Comparison of ENCODE assay signal across 8 cellular contexts in the genomic region with DNA sequence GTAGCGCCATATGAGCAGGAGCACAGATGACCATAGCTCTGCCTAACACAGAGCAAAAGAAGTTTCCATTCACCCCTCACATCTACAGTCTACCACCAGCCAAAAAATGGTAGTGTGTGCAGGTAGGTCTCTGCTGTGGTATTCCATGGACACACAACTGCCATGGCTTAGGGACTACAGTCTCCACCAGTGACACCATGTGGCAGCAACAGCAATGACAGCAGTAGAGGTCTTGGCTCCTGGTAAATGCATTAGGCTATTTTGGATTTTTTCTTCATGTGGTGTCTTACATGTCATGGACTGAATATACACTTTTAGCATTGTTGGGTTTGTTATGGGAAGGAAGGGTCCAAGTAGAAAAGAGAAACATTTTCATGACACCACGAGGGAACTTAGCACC.
DNase-seq lines count a peak whose midpoint lies in the region; ATAC-seq and TF ChIP-seq lines count a peak whose summit lies in the region.

No MANE protein-coding gene starts in this region.

- no peaks in the 10 kb centered on the region for H3K9me3 ChIP-seq in liver (ENCODE audit: control insufficient read depth in 4 of 4, low read length in 3 of 4)
- no peaks in the 10 kb centered on the region for H3K9me3 ChIP-seq in esophagus squamous epithelium

- DNase-seq in GM12865 (ENCODE audit: low read depth), result peak; percentile 38
- no peak for DNase-seq in HFF-Myc (ENCODE audit: extremely low read depth, low read depth)
- peak; percentile 5 for DNase-seq in RPMI7951 (ENCODE audit: low read depth)
- DNase-seq in Right ventricle myocardium inferior (ENCODE audit: missing footprints), result no peak
- no peak for DNase-seq in esophagus squamous epithelium (lab: John Stamatoyannopoulos, UW)
- no peak for DNase-seq in posterior vena cava (ENCODE audit: low spot score)

- H3K27ac ChIP-seq in liver (ENCODE audit: low read depth in 1 of 2, low read length in 2 of 2) (no peak overlapping the region), esophagus squamous epithelium (no peak overlapping the region)

- peak; percentile 42 to 60 for TF ChIP-seq RAD21 in liver (IDR thresholded peaks at IDR 0.05)

- H3K27me3 ChIP-seq in liver (ENCODE audit: control insufficient read depth in 4 of 4, insufficient read depth in 4 of 4, low read length in 3 of 4) (no peaks in the 10 kb centered on the region), esophagus squamous epithelium (no peaks in the 10 kb centered on the region)

- H3K36me3 ChIP-seq in liver (ENCODE audit: control insufficient read depth in 4 of 4, insufficient read depth in 3 of 4, low read depth in 1 of 4, low read length in 3 of 4) (no peaks in the 10 kb centered on the region), esophagus squamous epithelium (no peaks in the 10 kb centered on the region)

- H3K4me3 ChIP-seq in GM12865 (ENCODE audit: low read depth, low read length) (no peak overlapping the region), HFF-Myc (replicated peaks; ENCODE audit: low read depth, low read length) (no peak overlapping the region), liver (ENCODE audit: low read depth in 1 of 3, low read length in 3 of 3) (no peak overlapping the region), esophagus squamous epithelium (no peak overlapping the region)

- WGBS in liver, result 62% methylated on average over 2 of the region's 2 CpGs
- 58 to 77% methylated on average over 1 to 2 of the region's 2 CpGs for WGBS in esophagus squamous epithelium, 2 donors

- H3K9ac ChIP-seq in liver (ENCODE audit: low read depth in 1 of 2, low read length in 2 of 2), result no peak overlapping the region

- intact Hi-C loops in Right ventricle myocardium inferior (cut with DNase I), result no loop called here
- intact Hi-C loops in esophagus squamous epithelium (cut with DNase I), result no loop called here
- intact Hi-C loops in posterior vena cava (cut with DNase I), result no loop called here

- H3K4me1 ChIP-seq in liver (ENCODE audit: control insufficient read depth in 4 of 4, insufficient read depth in 4 of 4, low read length in 3 of 4) (no peaks in the 10 kb centered on the region), esophagus squamous epithelium (no peaks in the 10 kb centered on the region)

- ATAC-seq in GM21723 (IDR thresholded peaks at IDR 0.05; ENCODE audit: unreplicated experiment) (no peak), Right ventricle myocardium inferior (no peak)

- peak; percentile 48 for TF ChIP-seq CTCF in GM12865 (IDR thresholded peaks at IDR 0.05; ENCODE audit: insufficient read depth, low read depth, low read length, missing control alignments)
- TF ChIP-seq CTCF in HFF-Myc (IDR thresholded peaks at IDR 0.05; ENCODE audit: low read depth, low read length, missing control alignments), result peak; percentile 53
- peak; percentile 26 for TF ChIP-seq CTCF in liver (IDR thresholded peaks at IDR 0.05; ENCODE audit: low read depth, low read length, missing input control)
- TF ChIP-seq CTCF in esophagus squamous epithelium (IDR thresholded peaks at IDR 0.05), result peak in 2 of 6 experiments; percentile 29 to 64

- TF ChIP-seq POLR2A in esophagus squamous epithelium (IDR thresholded peaks at IDR 0.05), result no peak

TF ChIP-seq in liver, 16 proteins besides CTCF, POLR2A, EP300 and RAD21:
- no peak for TF ChIP-seq RXRA (IDR thresholded peaks at IDR 0.05)
- TF ChIP-seq, protein P1, sequence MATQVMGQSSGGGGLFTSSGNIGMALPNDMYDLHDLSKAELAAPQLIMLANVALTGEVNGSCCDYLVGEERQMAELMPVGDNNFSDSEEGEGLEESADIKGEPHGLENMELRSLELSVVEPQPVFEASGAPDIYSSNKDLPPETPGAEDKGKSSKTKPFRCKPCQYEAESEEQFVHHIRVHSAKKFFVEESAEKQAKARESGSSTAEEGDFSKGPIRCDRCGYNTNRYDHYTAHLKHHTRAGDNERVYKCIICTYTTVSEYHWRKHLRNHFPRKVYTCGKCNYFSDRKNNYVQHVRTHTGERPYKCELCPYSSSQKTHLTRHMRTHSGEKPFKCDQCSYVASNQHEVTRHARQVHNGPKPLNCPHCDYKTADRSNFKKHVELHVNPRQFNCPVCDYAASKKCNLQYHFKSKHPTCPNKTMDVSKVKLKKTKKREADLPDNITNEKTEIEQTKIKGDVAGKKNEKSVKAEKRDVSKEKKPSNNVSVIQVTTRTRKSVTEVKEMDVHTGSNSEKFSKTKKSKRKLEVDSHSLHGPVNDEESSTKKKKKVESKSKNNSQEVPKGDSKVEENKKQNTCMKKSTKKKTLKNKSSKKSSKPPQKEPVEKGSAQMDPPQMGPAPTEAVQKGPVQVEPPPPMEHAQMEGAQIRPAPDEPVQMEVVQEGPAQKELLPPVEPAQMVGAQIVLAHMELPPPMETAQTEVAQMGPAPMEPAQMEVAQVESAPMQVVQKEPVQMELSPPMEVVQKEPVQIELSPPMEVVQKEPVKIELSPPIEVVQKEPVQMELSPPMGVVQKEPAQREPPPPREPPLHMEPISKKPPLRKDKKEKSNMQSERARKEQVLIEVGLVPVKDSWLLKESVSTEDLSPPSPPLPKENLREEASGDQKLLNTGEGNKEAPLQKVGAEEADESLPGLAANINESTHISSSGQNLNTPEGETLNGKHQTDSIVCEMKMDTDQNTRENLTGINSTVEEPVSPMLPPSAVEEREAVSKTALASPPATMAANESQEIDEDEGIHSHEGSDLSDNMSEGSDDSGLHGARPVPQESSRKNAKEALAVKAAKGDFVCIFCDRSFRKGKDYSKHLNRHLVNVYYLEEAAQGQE (IDR thresholded peaks at IDR 0.05), result no peak
- no peak for TF ChIP-seq FOXA1 (IDR thresholded peaks at IDR 0.05)
- no peak for TF ChIP-seq HNF4A (conservative IDR thresholded peaks at IDR 0.05)
- TF ChIP-seq, protein P2, sequence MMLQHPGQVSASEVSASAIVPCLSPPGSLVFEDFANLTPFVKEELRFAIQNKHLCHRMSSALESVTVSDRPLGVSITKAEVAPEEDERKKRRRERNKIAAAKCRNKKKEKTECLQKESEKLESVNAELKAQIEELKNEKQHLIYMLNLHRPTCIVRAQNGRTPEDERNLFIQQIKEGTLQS (IDR thresholded peaks at IDR 0.05), result no peak
- TF ChIP-seq, protein P3, sequence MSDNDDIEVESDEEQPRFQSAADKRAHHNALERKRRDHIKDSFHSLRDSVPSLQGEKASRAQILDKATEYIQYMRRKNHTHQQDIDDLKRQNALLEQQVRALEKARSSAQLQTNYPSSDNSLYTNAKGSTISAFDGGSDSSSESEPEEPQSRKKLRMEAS (IDR thresholded peaks at IDR 0.05), result no peak
- TF ChIP-seq NR2F2 (IDR thresholded peaks at IDR 0.05), result no peak
- TF ChIP-seq HNF4G (IDR thresholded peaks at IDR 0.05), result no peak
- TF ChIP-seq GABPA (IDR thresholded peaks at IDR 0.05 in 1 of 2, conservative IDR thresholded peaks at IDR 0.05 in 1 of 2), result no peak
- TF ChIP-seq TAF1 (conservative IDR thresholded peaks at IDR 0.05), result no peak
- TF ChIP-seq JUND (IDR thresholded peaks at IDR 0.05), result no peak
- TF ChIP-seq, protein P4, sequence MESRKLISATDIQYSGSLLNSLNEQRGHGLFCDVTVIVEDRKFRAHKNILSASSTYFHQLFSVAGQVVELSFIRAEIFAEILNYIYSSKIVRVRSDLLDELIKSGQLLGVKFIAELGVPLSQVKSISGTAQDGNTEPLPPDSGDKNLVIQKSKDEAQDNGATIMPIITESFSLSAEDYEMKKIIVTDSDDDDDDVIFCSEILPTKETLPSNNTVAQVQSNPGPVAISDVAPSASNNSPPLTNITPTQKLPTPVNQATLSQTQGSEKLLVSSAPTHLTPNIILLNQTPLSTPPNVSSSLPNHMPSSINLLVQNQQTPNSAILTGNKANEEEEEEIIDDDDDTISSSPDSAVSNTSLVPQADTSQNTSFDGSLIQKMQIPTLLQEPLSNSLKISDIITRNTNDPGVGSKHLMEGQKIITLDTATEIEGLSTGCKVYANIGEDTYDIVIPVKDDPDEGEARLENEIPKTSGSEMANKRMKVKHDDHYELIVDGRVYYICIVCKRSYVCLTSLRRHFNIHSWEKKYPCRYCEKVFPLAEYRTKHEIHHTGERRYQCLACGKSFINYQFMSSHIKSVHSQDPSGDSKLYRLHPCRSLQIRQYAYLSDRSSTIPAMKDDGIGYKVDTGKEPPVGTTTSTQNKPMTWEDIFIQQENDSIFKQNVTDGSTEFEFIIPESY (IDR thresholded peaks at IDR 0.05), result no peak
- no peak for TF ChIP-seq SP1 (IDR thresholded peaks at IDR 0.05)
- no peak for TF ChIP-seq FOXA2 (IDR thresholded peaks at IDR 0.05)
- TF ChIP-seq YY1 (IDR thresholded peaks at IDR 0.05), result no peak
- no peak for TF ChIP-seq EGR1 (IDR thresholded peaks at IDR 0.05; ENCODE audit: low read depth in 2 of 2)
TF ChIP-seq in liver: peak in this region for 0.

Comparison
In these comparisons a context has a peak if more than half of its experiments do, and no peak if none do; other contexts are left out.
1. DNase-seq: peak in GM12865 (single experiment) and RPMI7951 (single experiment); none in HFF-Myc (single experiment), Right ventricle myocardium inferior (single experiment), esophagus squamous epithelium (single experiment) and posterior vena cava (single experiment).